Comparison of ENCODE assay signal across 28 cellular contexts in the genomic region with DNA sequence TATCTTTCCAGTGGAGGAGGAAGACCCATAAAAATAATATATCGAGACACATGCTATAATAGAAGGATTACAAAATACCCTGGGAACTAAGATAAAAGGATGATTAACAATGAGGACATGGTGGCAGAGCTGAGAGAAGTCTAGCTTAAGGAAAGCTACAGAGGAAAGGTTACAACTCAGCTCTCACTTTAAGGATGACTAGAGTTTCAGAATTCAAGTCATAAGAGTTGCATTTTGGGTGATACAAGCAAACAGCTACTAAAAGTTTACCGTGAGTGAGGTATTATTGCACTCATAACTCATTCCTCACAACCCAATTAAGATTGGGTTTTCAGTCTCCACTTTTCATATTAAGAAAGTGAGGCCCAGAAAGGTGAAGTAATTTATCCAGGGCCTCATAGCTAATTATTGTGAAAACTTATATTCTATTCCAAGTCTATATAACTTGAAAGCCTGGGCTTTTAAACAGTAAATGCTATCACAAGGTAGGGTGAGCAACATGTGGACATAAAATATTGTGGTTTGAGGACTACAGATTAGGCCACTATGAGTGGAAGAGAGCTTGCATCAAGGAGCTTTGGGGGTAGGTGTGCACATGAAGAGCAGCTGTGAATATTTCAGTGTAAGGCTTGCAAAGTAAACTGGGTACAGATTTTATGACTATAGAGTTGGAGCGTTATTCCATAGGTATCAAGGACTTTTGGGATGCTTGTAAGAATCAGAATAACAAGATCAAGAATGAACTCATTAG. TPM values are rescaled to one million over a fixed set of nuclear protein-coding genes. Genes with fewer than 3 reads are reported as not detected.
"Had no signal": no experiment of that assay in that cellular context is flagged by ENCODE, and none has a peak within 500 bp of the region (broad histone marks: within the 10 kb centered on the region; RNA-seq: fewer than 3 reads in every experiment).

No MANE protein-coding gene starts in this region.

- H3K4me3 Mint-ChIP-seq: dendritic cell treated with granulocyte-macrophage colony-stimulating factor and Interleukin-4, amounts not matched to agents 40 ng/mL and 50 ng/mL, for 4 days; endodermal cell; memory B cell; nephron; neural progenitor cell; stimulated activated memory B cell treated with anti-CD40 and anti-IgM and Interleukin-4, amounts not matched to agents 10 μg/mL and 1 μg/mL and 100 μg/mL, for 72 hours had no signal

- H3K27ac ChIP-seq: epithelial cell of prostate, gastrocnemius medialis, heart left ventricle, hepatocyte, neural progenitor cell, parathyroid adenoma, prostate gland, sigmoid colon, testis, tibial artery, upper lobe of left lung had no signal

- ATAC-seq: esophagus mucosa; gastrocnemius medialis; heart left ventricle; left lobe of liver; right cardiac atrium; stimulated activated memory B cell treated with anti-CD40 and anti-IgM and Interleukin-4, amounts not matched to agents 10 μg/mL and 1 μg/mL and 100 μg/mL, for 72 hours; stimulated activated naive CD8-positive, alpha-beta T cell treated with anti-CD3 and anti-CD28 coated beads, Interleukin-15, Interleukin-2, amounts not matched to agents 100 U/mL and 50 U/mL, for 24 hours had no signal

- H3K4me3 ChIP-seq: gastrocnemius medialis, heart left ventricle, hepatocyte, lung, neural progenitor cell, prostate gland, sigmoid colon, testis, tibial artery, upper lobe of left lung had no signal

- H3K9me3 Mint-ChIP-seq: dendritic cell treated with granulocyte-macrophage colony-stimulating factor and Interleukin-4, amounts not matched to agents 40 ng/mL and 50 ng/mL, for 4 days; endodermal cell; nephron; neural progenitor cell had no signal

- DNase-seq: effector CD8-positive, alpha-beta T cell; endodermal cell; foreskin fibroblast; gastrocnemius medialis; heart left ventricle; kidney; right cardiac atrium; sigmoid colon; stimulated activated CD4-positive, alpha-beta T cell treated with anti-CD3 and anti-CD28 coated beads, Interleukin-2, amount 100 ng/mL, for 24 hours; stimulated activated CD4-positive, alpha-beta T cell treated with anti-CD3 and anti-CD28 coated beads, Interleukin-4, amount 100 ng/mL, for 24 hours; stimulated activated naive CD8-positive, alpha-beta T cell treated with anti-CD3 and anti-CD28 coated beads, Interleukin-15, Interleukin-2, amounts not matched to agents 100 U/mL and 50 U/mL, for 24 hours; substantia nigra; testis; tibial artery; upper lobe of left lung had no signal

- H3K36me3 Mint-ChIP-seq: memory B cell; stimulated activated memory B cell treated with anti-CD40 and anti-IgM and Interleukin-4, amounts not matched to agents 10 μg/mL and 1 μg/mL and 100 μg/mL, for 72 hours had no signal

- H3K27ac Mint-ChIP-seq: dendritic cell treated with granulocyte-macrophage colony-stimulating factor and Interleukin-4, amounts not matched to agents 40 ng/mL and 50 ng/mL, for 4 days; endodermal cell; memory B cell; nephron; neural progenitor cell; stimulated activated memory B cell treated with anti-CD40 and anti-IgM and Interleukin-4, amounts not matched to agents 10 μg/mL and 1 μg/mL and 100 μg/mL, for 72 hours had no signal

- H3K27me3 Mint-ChIP-seq: dendritic cell treated with granulocyte-macrophage colony-stimulating factor and Interleukin-4, amounts not matched to agents 40 ng/mL and 50 ng/mL, for 4 days; memory B cell; stimulated activated memory B cell treated with anti-CD40 and anti-IgM and Interleukin-4, amounts not matched to agents 10 μg/mL and 1 μg/mL and 100 μg/mL, for 72 hours had no signal

- H3K4me1 Mint-ChIP-seq: memory B cell; stimulated activated memory B cell treated with anti-CD40 and anti-IgM and Interleukin-4, amounts not matched to agents 10 μg/mL and 1 μg/mL and 100 μg/mL, for 72 hours had no signal

RNA-seq across cellular contexts. Expression of a gene that starts 28.0 kb away (rescaled TPM):
- total RNA-seq: renal cortical epithelial cell had no signal
